Comparison of ENCODE assay signal across 13 cellular contexts in the genomic region with DNA sequence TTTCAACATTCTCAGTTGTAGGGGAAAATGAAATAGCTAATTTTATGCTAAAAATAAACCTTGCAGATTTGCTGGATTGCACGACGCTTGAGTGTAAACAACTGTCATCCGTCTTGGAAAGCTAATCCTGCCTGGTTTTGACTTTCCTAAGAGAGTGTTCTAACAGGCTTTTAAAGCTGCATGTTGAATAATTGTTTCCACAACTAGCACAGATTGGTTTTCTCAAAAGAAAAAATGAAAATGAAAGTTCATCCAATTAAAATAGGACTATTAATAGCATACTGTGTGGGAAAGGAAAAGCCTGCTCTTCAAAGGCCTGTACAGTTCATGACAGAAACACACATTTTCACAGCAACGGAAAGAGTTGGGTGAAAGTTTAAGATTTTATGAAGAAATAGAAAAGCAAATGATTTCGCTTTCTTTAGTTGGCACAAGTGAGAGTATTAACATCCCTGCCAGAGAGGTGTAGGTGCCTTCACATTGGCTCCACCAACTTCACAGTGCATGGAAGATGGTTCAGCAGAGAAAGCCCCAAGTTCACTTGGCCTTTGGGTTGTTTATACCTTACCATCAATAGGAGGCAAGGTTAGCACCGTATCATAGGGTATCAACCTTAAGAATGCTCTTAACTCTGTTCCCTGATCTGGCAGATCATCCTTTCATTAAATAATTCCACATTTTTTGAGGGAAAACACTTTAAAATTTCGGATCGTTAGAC.
DNase-seq lines count a peak whose midpoint lies in the region; FAIRE-seq and TF ChIP-seq lines count a peak whose summit lies in the region.
"Had no signal": no experiment of that assay in that cellular context is flagged by ENCODE, and none has a peak within 500 bp of the region (broad histone marks: within the 10 kb centered on the region; RNA-seq: fewer than 3 reads in every experiment).

No MANE protein-coding gene starts in this region.

- H3K9ac ChIP-seq in smooth muscle cell (ENCODE audit: low read depth) = peak overlapping the region; percentile 21

- 50% methylated on average over 8 of the region's 8 CpGs for WGBS in smooth muscle cell (ENCODE audit: low lambda C conversion rate)

- peak overlapping the region; percentile 94 for H3K27ac ChIP-seq in smooth muscle cell (ENCODE audit: low read depth)
- H3K27ac ChIP-seq: C4-2B, epithelial cell of prostate had no signal

- peaks cover 15% of the 10 kb centered on the region for H3F3A ChIP-seq in smooth muscle cell (ENCODE audit: low read depth)

- DNase-seq in HCEC 1CT (peak; percentile 23), left kidney (ENCODE audit: low read depth, low spot score) (peak; percentile 58), smooth muscle cell (lab: John Stamatoyannopoulos, UW; ENCODE audit: unreplicated experiment) (no peak), NCI-H69 (lab: John Stamatoyannopoulos, UW) (no peak), NCI-H1436 treated with DMSO at 0.1 percent for 48 hours (lab: John Stamatoyannopoulos, UW) (no peak), GM03348 (ENCODE audit: low spot score) (no peak)
- no peak for DNase-seq in stimulated activated CD4-positive, alpha-beta T cell treated with anti-CD3 and anti-CD28 coated beads, Interleukin-4, amount 100 ng/mL, for 1 hour
- DNase-seq: activated T-cell treated with anti-CD3 and anti-CD28 coated beads, Interleukin-2, amount 50 U/mL, for 4 hours; NCI-H187 treated with DMSO at 0.1 percent for 48 hours had no signal

- H3K79me2 ChIP-seq in smooth muscle cell (ENCODE audit: low read depth) = no peaks in the 10 kb centered on the region

- H3K27me3 ChIP-seq in smooth muscle cell (ENCODE audit: low read depth) = no peaks in the 10 kb centered on the region

- TF ChIP-seq CTCF in smooth muscle cell (IDR thresholded peaks at IDR 0.05; ENCODE audit: borderline replicate concordance, insufficient read depth, poor library complexity, severe bottlenecking) = no peak

- no peaks in the 10 kb centered on the region for H4K20me1 ChIP-seq in smooth muscle cell (ENCODE audit: low read depth)

- H3K36me3 ChIP-seq in smooth muscle cell (ENCODE audit: low read depth) = no peaks in the 10 kb centered on the region

- FAIRE-seq in endometrium (lab: Jason Lieb, UNC) = peak; percentile 46
- FAIRE-seq: K562 had no signal

- H3K9me3 ChIP-seq in smooth muscle cell (replicated peaks; ENCODE audit: low read depth) = no peaks in the 10 kb centered on the region

- H3K4me3 ChIP-seq in smooth muscle cell = peak overlapping the region; percentile 2
- H3K4me3 ChIP-seq: K562 had no signal

- peak overlapping the region; percentile 34 for H2AFZ ChIP-seq in smooth muscle cell (ENCODE audit: low read depth)

- H3K4me2 ChIP-seq in smooth muscle cell = peak overlapping the region; percentile 81

- H3K4me1 ChIP-seq in smooth muscle cell (ENCODE audit: low read depth) = peaks cover 26% of the 10 kb centered on the region

Comparison
In these comparisons a context has a peak if more than half of its experiments do, and no peak if none do; other contexts are left out.
1. DNase-seq: peak in HCEC 1CT (single experiment) and left kidney (single experiment); none in smooth muscle cell (single experiment), stimulated activated CD4-positive, alpha-beta T cell treated with anti-CD3 and anti-CD28 coated beads, Interleukin-4, amount 100 ng/mL, for 1 hour (single experiment), NCI-H69 (single experiment), NCI-H1436 treated with DMSO at 0.1 percent for 48 hours (single experiment) and GM03348 (single experiment).